ENCODE assay signal across 24 cellular contexts in the genomic region with DNA sequence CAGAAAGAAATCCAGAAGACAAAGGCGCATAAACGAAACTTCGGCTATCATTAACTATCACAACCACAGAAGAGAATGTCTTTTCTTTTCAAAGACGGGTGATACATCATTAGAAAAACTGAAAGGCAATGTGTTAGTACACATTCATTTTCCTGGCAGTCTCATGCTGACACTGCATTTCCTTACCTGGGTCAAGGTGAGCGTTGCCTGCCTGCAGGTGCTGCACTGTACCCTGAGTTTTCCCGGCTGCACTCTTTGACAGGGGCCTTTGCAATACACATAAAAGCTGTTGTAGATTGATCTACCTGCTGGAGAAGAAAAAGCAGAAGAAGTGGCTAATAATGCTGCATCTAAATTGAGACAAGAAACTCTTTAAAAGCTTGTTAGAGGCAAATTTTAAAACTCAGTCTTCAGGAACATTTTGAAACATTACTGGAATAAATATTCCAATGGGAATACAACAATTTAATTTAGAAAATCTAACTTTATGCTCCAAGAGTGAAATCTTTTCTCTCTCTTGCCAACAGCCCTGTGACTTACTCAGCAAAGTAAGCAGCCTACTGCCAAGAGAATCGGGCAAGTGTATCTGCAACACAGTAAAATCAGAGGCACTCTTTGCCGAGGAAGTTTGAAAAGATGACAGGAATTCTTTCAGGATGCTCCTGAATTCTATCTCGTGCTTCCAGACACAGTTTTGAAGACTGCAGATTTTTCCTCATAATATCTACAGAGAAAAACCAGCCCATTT.
"Had no signal": no experiment of that assay in that cellular context is flagged by ENCODE, and none has a peak within 500 bp of the region (broad histone marks: within the 10 kb centered on the region; RNA-seq: fewer than 3 reads in every experiment).

No MANE protein-coding gene starts in this region.

- H3K4me3 ChIP-seq: colonic mucosa, left lung, skin epidermis, suprapubic skin, transverse colon, uterus had no signal

- H3K36me3 Mint-ChIP-seq: brain had no signal

- ATAC-seq: activated CD8-positive, alpha-beta T cell treated with anti-CD3 and anti-CD28 coated beads, Interleukin-2, amount 10 ng/mL, durations not matched to agents 7 days and 5 days; activated T-cell treated with anti-CD3 and anti-CD28 coated beads, Interleukin-2, amount 50 U/mL, for 4 hours; left lung; naive thymus-derived CD8-positive, alpha-beta T cell; stimulated activated naive CD8-positive, alpha-beta T cell treated with anti-CD3 and anti-CD28 coated beads, Interleukin-15, Interleukin-2, amounts not matched to agents 100 U/mL and 50 U/mL, for 24 hours had no signal

- H3K27me3 ChIP-seq: colonic mucosa, left lung, neutrophil, suprapubic skin, transverse colon, uterus had no signal

- H3K4me1 ChIP-seq: colonic mucosa, left lung, uterus had no signal

- H3K27ac Mint-ChIP-seq: activated CD8-positive, alpha-beta T cell treated with anti-CD3 and anti-CD28 coated beads, Interleukin-2, amount 10 ng/mL, durations not matched to agents 7 days and 5 days; activated naive CD4-positive, alpha-beta T cell treated with anti-CD3 and anti-CD28 coated beads for 36 hours; endodermal cell; naive thymus-derived CD8-positive, alpha-beta T cell; T-helper 2 cell treated with Interferon-gamma antibody and Interleukin-4, amounts not matched to agents 5 μg/mL and 100 μg/mL, for 36 hours had no signal

- H3K4me1 Mint-ChIP-seq: endodermal cell; naive thymus-derived CD8-positive, alpha-beta T cell had no signal

- H3K9me3 Mint-ChIP-seq: activated naive CD4-positive, alpha-beta T cell treated with anti-CD3 and anti-CD28 coated beads for 36 hours; activated T-cell treated with anti-CD3 and anti-CD28 coated beads, Interleukin-2, amount 50 U/mL, for 4 hours; brain; endodermal cell; T-helper 2 cell treated with Interferon-gamma antibody and Interleukin-4, amounts not matched to agents 5 μg/mL and 100 μg/mL, for 36 hours had no signal

- H3K27me3 Mint-ChIP-seq: brain; naive thymus-derived CD8-positive, alpha-beta T cell had no signal

- DNase-seq: activated CD4-positive, alpha-beta T cell treated with anti-CD3 and anti-CD28 coated beads for 4 hours; activated CD8-positive, alpha-beta memory T cell treated with anti-CD3 and anti-CD28 coated beads, Interleukin-2, amount 50 U/mL, for 4 hours; activated CD8-positive, alpha-beta T cell treated with anti-CD3 and anti-CD28 coated beads, Interleukin-2, amount 10 ng/mL, durations not matched to agents 7 days and 5 days; activated naive CD4-positive, alpha-beta T cell treated with anti-CD3 and anti-CD28 coated beads for 36 hours; activated T-cell treated with anti-CD3 and anti-CD28 coated beads, Interleukin-2, amount 50 U/mL, for 4 hours; central memory CD4-positive, alpha-beta T cell; colonic mucosa; endodermal cell; foreskin melanocyte; hypothalamus; kidney; left lung; mesendoderm; naive thymus-derived CD8-positive, alpha-beta T cell; stimulated activated naive CD8-positive, alpha-beta T cell treated with anti-CD3 and anti-CD28 coated beads, Interleukin-15, Interleukin-2, amounts not matched to agents 100 U/mL and 50 U/mL, for 24 hours; transverse colon; uterus had no signal

- H2AFZ ChIP-seq: parathyroid adenoma had no signal

- H3K4me3 Mint-ChIP-seq: activated CD8-positive, alpha-beta T cell treated with anti-CD3 and anti-CD28 coated beads, Interleukin-2, amount 10 ng/mL, durations not matched to agents 7 days and 5 days; activated naive CD4-positive, alpha-beta T cell treated with anti-CD3 and anti-CD28 coated beads for 36 hours; activated T-cell treated with anti-CD3 and anti-CD28 coated beads, Interleukin-2, amount 50 U/mL, for 4 hours; brain; endodermal cell; naive thymus-derived CD8-positive, alpha-beta T cell; T-helper 2 cell treated with Interferon-gamma antibody and Interleukin-4, amounts not matched to agents 5 μg/mL and 100 μg/mL, for 36 hours had no signal

- H3K36me3 ChIP-seq: colonic mucosa, left lung, neutrophil, suprapubic skin, transverse colon, uterus had no signal

- H3K9ac ChIP-seq: parathyroid adenoma had no signal

- H3K9me3 ChIP-seq: colonic mucosa, left lung, neutrophil, suprapubic skin, transverse colon, uterus had no signal

- H3K27ac ChIP-seq: colonic mucosa, epithelial cell of prostate, left lung, neutrophil, parathyroid adenoma, skin epidermis, suprapubic skin, transverse colon, uterus had no signal
